ENCODE assay signal across 25 cellular contexts in the genomic region with DNA sequence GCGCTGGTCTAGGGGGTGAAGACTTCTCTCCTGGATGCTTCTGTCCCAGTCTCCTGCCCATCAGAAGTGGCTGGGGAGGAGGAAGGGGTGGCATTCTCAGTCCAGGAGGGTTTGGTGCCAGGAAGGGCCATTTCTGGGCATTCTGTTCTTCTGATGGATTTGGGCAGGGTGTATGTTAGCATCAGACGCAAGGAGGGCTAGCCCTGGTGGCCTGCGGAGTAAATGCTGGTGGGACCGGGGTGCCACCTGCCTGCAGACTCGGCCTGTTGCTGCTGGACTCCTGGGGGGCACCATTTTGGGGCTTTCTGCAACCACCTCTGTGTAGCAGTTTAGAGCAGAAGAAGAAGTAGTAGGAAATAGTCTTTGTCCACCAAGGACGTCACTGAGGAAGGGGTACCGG.
"Had no signal": no experiment of that assay in that cellular context is flagged by ENCODE, and none has a peak within 500 bp of the region (broad histone marks: within the 10 kb centered on the region; RNA-seq: fewer than 3 reads in every experiment).

No MANE protein-coding gene starts in this region.

- H3K9me3 ChIP-seq: left ventricle myocardium inferior, ovary, prostate gland, sigmoid colon, spleen, suprapubic skin, thoracic aorta, tibial artery, upper lobe of right lung had no signal

- H3K27me3 ChIP-seq: hepatocyte, ovary, sigmoid colon, spleen, suprapubic skin, tibial artery, upper lobe of right lung had no signal

- H2AFZ ChIP-seq: hepatocyte had no signal

- H3K36me3 ChIP-seq: ovary, prostate gland, upper lobe of right lung had no signal

- H3K27ac ChIP-seq: hepatocyte, left ventricle myocardium inferior, ovary, prostate gland, sigmoid colon, spleen, suprapubic skin, thoracic aorta, tibial artery, upper lobe of right lung had no signal

- H3K27ac Mint-ChIP-seq: mesothelial cell of epicardium, naive B cell, natural killer cell had no signal

- H3K4me2 ChIP-seq: hepatocyte had no signal

- H3K9me3 Mint-ChIP-seq: mesothelial cell of epicardium; naive B cell; natural killer cell; nephron progenitor cell; stimulated activated effector memory CD8-positive, alpha-beta T cell treated with anti-CD3 and anti-CD28 coated beads, Interleukin-12 subunit alpha, Interleukin-12 subunit beta, amount 100 ng/mL, for 72 hours had no signal

- ATAC-seq: natural killer cell; right cardiac atrium; stimulated activated effector memory CD8-positive, alpha-beta T cell treated with anti-CD3 and anti-CD28 coated beads, Interleukin-12 subunit alpha, Interleukin-12 subunit beta, amount 100 ng/mL, for 72 hours; upper lobe of right lung had no signal

- H3K27me3 Mint-ChIP-seq: naive B cell had no signal

- FAIRE-seq: small intestine, urothelium cell line had no signal

- H3K4me3 ChIP-seq: hepatocyte, left ventricle myocardium inferior, lung, ovary, prostate gland, sigmoid colon, spleen, suprapubic skin, thoracic aorta, tibial artery, upper lobe of right lung had no signal

- H3K4me3 Mint-ChIP-seq: mesothelial cell of epicardium; natural killer cell; nephron progenitor cell; stimulated activated effector memory CD8-positive, alpha-beta T cell treated with anti-CD3 and anti-CD28 coated beads, Interleukin-12 subunit alpha, Interleukin-12 subunit beta, amount 100 ng/mL, for 72 hours had no signal

- H3K4me1 Mint-ChIP-seq: mesothelial cell of epicardium had no signal

- H3K36me3 Mint-ChIP-seq: natural killer cell; stimulated activated effector memory CD8-positive, alpha-beta T cell treated with anti-CD3 and anti-CD28 coated beads, Interleukin-12 subunit alpha, Interleukin-12 subunit beta, amount 100 ng/mL, for 72 hours had no signal

- DNase-seq: islet precursor cell; left ventricle myocardium inferior; mesendoderm; naive B cell; natural killer cell; nephron progenitor cell; ovary; retina; right cardiac atrium; sigmoid colon; small intestine; spleen; stimulated activated CD4-positive, alpha-beta T cell treated with anti-CD3 and anti-CD28 coated beads, Interleukin-4, amount 100 ng/mL, for 24 hours; stimulated activated naive CD4-positive, alpha-beta T cell treated with Interleukin-2 at 50 U/mL for 16 hours; tibial artery; trophoblast cell; upper lobe of right lung had no signal

- H3K4me1 ChIP-seq: prostate gland, sigmoid colon, tibial artery had no signal
